Comparison of ENCODE assay signal across 9 cellular contexts in genomic region chr5:160175438-160176218, GRCh38. TPM values are rescaled to one million over a fixed set of nuclear protein-coding genes. Genes with fewer than 3 reads are reported as not detected.
A peak's percentile ranks its signal among the peaks of the same experiment; 100 is the strongest.
DNase-seq lines count a peak whose midpoint lies in the region; ATAC-seq and TF ChIP-seq lines count a peak whose summit lies in the region.
"Had no signal": no experiment of that assay in that cellular context is flagged by ENCODE, and none has a peak within 500 bp of the region (broad histone marks: within the 10 kb centered on the region; RNA-seq: fewer than 3 reads in every experiment).

No MANE protein-coding gene starts in this region.

- CTCF ChIA-PET in A673 (lab: Charles Lee) (interaction anchor here (1.0 kb wide), 1 partner anchor 95 kb away, joined by 3 read pairs; no protein-coding TSS in a partner anchor), Caco-2 (lab: Charles Lee) (no interaction called here)

- H3K4me3 ChIP-seq in A673 (ENCODE audit: low read depth, low read length, poor library complexity, severe bottlenecking) (peak overlapping the region; percentile 20), Caco-2 (ENCODE audit: low read depth, low read length) (no peak overlapping the region)

- H3K9me3 ChIP-seq in A673 (ENCODE audit: low read depth, low read length, poor library complexity, severe bottlenecking): no peaks in the 10 kb centered on the region
- no peaks in the 10 kb centered on the region for H3K9me3 ChIP-seq in Caco-2

- H3K36me3 ChIP-seq in A673 (ENCODE audit: insufficient read depth, low read length, poor library complexity, severe bottlenecking) (no peaks in the 10 kb centered on the region), Caco-2 (ENCODE audit: control insufficient read depth, insufficient read depth, low read length) (no peaks in the 10 kb centered on the region)

- DNase-seq in A673 (ENCODE audit: low spot score) (peak; percentile 86), NCI-H2107 treated with DMSO at 0.1 percent for 48 hours (lab: John Stamatoyannopoulos, UW; ENCODE audit: unreplicated experiment) (peak; percentile 63), cerebellum (ENCODE audit: low spot score) (peak; percentile 88), mucosa of gallbladder (ENCODE audit: low spot score) (peak; percentile 65), Caco-2 (no peak)
- DNase-seq: OCI-M1 had no signal

- H3K27me3 Mint-ChIP-seq in Caco-2 (ENCODE audit: insufficient read depth, unreplicated experiment): no peaks in the 10 kb centered on the region

- no peak overlapping the region for H3K4me3 Mint-ChIP-seq in Caco-2 (ENCODE audit: unreplicated experiment)

- BruUV-seq in A673 (replicated peaks; lab: Mats Ljungman, UMichigan): no TSS peak
- no TSS peak for BruUV-seq in Caco-2 (replicated peaks; lab: Mats Ljungman, UMichigan)

- no peak for ATAC-seq in GM18870 (IDR thresholded peaks at IDR 0.05; ENCODE audit: unreplicated experiment)
- ATAC-seq in GM21390 (IDR thresholded peaks at IDR 0.05; ENCODE audit: unreplicated experiment): no peak
- ATAC-seq in HG03095 (IDR thresholded peaks at IDR 0.05; ENCODE audit: unreplicated experiment): no peak

- H3K9me3 Mint-ChIP-seq in Caco-2 (ENCODE audit: unreplicated experiment): no peaks in the 10 kb centered on the region

- POLR2A ChIA-PET in A673 (lab: Charles Lee; ENCODE audit: low non-redundant PET) (interaction anchor here (0.6 to 1.0 kb wide), 3 partner anchors 9 to 769 kb away, joined by 3 to 5 read pairs (median 4); no protein-coding TSS in a partner anchor), Caco-2 (lab: Charles Lee) (no interaction called here)

- intact Hi-C loops in A673 (cut with micrococcal nuclease; ENCODE audit: unreplicated experiment) (no loop called here), Caco-2 (cut with micrococcal nuclease; ENCODE audit: unreplicated experiment) (no loop called here)

- no peaks in the 10 kb centered on the region for H3K36me3 Mint-ChIP-seq in Caco-2 (ENCODE audit: insufficient read depth, unreplicated experiment)

- H3K4me1 ChIP-seq in A673 (ENCODE audit: insufficient read depth, low read length, poor library complexity, severe bottlenecking) (peaks cover 34% of the 10 kb centered on the region), Caco-2 (peaks cover 12% of the 10 kb centered on the region; the same call in 1 of the 2 replicates)

- no peaks in the 10 kb centered on the region for H3K27me3 ChIP-seq in A673 (replicated peaks; ENCODE audit: insufficient read depth, low read depth, low read length, poor library complexity)
- no peaks in the 10 kb centered on the region for H3K27me3 ChIP-seq in Caco-2 (replicated peaks; ENCODE audit: control insufficient read depth, insufficient read depth, low read length)

- no peak for TF ChIP-seq CTCF in A673 (conservative IDR thresholded peaks at IDR 0.05; ENCODE audit: low read depth, low read length)
- no peak for TF ChIP-seq CTCF in Caco-2 (IDR thresholded peaks at IDR 0.05; ENCODE audit: insufficient read depth in 1 of 2, low read depth in 1 of 2, low read length in 1 of 2, severe bottlenecking in 1 of 2, unreplicated experiment in 1 of 2)

- H3K4me1 Mint-ChIP-seq in Caco-2 (ENCODE audit: low read depth, unreplicated experiment): peaks cover 7% of the 10 kb centered on the region

- H3K27ac Mint-ChIP-seq in Caco-2 (ENCODE audit: unreplicated experiment): no peak overlapping the region

- H3K27ac ChIP-seq in A673 (ENCODE audit: low read depth, low read length, poor library complexity, severe bottlenecking): peak overlapping the region; percentile 86

RNA-seq across cellular contexts. Expression of gene FABP6, which starts 53.7 kb away (rescaled TPM):
- total RNA-seq in A673 (2021) (0.52 and 0.83 TPM in 2 replicates), cerebellum (not detected), mucosa of gallbladder (not detected), Caco-2 (2022) (not detected in 2 replicates)

RNA-seq across cellular contexts. Expression of gene PWWP2A, which starts 56.4 kb away (rescaled TPM):
- total RNA-seq in A673 (2021): 16.5 and 17.7 TPM in 2 replicates
- total RNA-seq in cerebellum: 48.8 TPM
- 26.3 TPM for total RNA-seq in mucosa of gallbladder
- total RNA-seq in Caco-2 (2022): 34.4 and 36.7 TPM in 2 replicates

Comparison
In these comparisons a context has a peak if more than half of its experiments do, and no peak if none do; other contexts are left out.
1. DNase-seq: peak in A673 (single experiment), NCI-H2107 treated with DMSO at 0.1 percent for 48 hours (single experiment), cerebellum (single experiment) and mucosa of gallbladder (single experiment); none in Caco-2 (0 of 2).